11 cellular contexts compared by ENCODE assay signal in genomic region chr12:4791497-4791896, GRCh38.
"Had no signal": no experiment of that assay in that cellular context is flagged by ENCODE, and none has a peak within 500 bp of the region (broad histone marks: within the 10 kb centered on the region; RNA-seq: fewer than 3 reads in every experiment).

No MANE protein-coding gene starts in this region.

- H3K36me3 ChIP-seq: HAP-1 had no signal

- H3K27ac ChIP-seq: GM23248 had no signal

- H3K4me1 ChIP-seq: HAP-1 had no signal

- H3K4me2 ChIP-seq: GM23338 had no signal

- H3K27ac Mint-ChIP-seq: GM23338, H9, HFFc6 had no signal

- H3K4me3 ChIP-seq: GM23248, GM23338, HAP-1 had no signal

- H3K9me3 ChIP-seq: HAP-1 had no signal

- H3K9ac ChIP-seq: GM23248 had no signal

- H3K4me3 Mint-ChIP-seq: GM23338, H9, HFFc6 had no signal

- H2AFZ ChIP-seq: GM23248, GM23338 had no signal

- DNase-seq: GM23248, GOT3, H7, HCEC 1CT, HFFc6 had no signal

- FAIRE-seq: H1, H54 had no signal

- ATAC-seq: GM23338, HCT116 had no signal

- H3K9me3 Mint-ChIP-seq: HFFc6 had no signal

- H3K4me1 Mint-ChIP-seq: GM23338, H9 had no signal
